ENCODE assay signal across 8 cellular contexts in the genomic region with DNA sequence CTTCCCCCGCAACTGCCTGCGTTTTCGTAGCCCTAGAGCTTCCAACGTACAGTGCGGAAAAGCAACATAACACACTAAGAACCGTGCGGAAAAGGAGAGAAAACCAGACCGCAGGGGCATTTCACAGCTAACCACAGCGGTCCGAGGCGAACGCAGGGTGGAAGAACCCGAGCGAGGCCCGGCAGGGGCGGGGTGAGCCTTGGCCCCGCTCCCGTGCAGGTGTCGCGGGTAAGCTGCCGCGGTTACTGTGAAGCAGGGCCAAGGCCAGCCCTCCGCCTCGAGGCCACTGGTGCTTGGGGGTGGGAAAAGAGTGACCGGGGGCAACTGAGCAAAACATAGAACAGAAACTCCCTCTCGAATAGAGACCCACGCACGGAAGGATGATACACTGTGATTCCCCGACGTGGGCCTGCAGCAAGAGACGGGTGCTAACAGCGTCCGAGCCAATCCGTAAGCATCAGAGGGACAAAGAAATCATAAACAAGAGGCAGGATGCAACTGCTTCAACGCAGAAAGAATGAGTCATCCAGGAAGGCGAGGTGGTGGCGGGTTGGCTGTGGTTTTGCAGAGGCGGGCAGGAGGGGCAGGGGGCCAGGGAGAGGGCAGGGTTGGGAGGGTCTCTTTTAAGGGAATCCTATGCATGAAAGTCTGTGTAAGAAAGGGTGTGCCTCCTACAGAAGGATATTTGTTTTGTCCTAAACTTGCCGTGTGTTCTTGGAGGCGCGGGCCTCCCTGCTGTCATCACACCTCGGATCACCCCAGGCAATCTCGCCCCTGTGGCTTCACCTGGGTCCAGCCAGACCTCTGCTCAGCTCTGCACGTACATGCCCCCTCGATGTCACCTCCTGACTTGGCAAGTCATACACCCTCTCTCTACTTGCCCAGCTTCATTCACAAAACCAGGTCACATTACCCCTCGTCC. TPM values are rescaled to one million over a fixed set of nuclear protein-coding genes. Genes with fewer than 3 reads are reported as not detected.
DNase-seq lines count a peak whose midpoint lies in the region; ATAC-seq and TF ChIP-seq lines count a peak whose summit lies in the region.

No MANE protein-coding gene starts in this region.

- no peak for TF ChIP-seq POLR2A in tibial nerve (IDR thresholded peaks at IDR 0.05)

- H3K4me2 ChIP-seq in mesendoderm (ENCODE audit: low read length): no peak overlapping the region

- TF ChIP-seq EP300 in tibial nerve (IDR thresholded peaks at IDR 0.05): no peak

- H3K27me3 ChIP-seq in Panc1 (ENCODE audit: control insufficient read depth, insufficient read depth, low read length) (no peaks in the 10 kb centered on the region), mesendoderm (ENCODE audit: insufficient read depth, low read length, poor library complexity) (no peaks in the 10 kb centered on the region), thoracic aorta (replicated peaks; ENCODE audit: insufficient read depth) (no peaks in the 10 kb centered on the region), tibial nerve (peaks cover 0 to 23% of the 10 kb centered on the region in 2 donors)

- peak overlapping the region; percentile 32 for H3K9ac ChIP-seq in mesendoderm (ENCODE audit: low read length)

- no peak overlapping the region for H2BK120ac ChIP-seq in mesendoderm (ENCODE audit: low read depth, low read length)

- H3K79me2 ChIP-seq in mesendoderm (ENCODE audit: control insufficient read depth, insufficient read depth, low read length): peaks cover 2% of the 10 kb centered on the region

- no peaks in the 10 kb centered on the region for H3K79me1 ChIP-seq in mesendoderm (ENCODE audit: low read length)

- no peak overlapping the region for H3K4me3 ChIP-seq in Panc1 (ENCODE audit: low read depth in 2 of 2, low read length in 2 of 2)
- no peak overlapping the region for H3K4me3 ChIP-seq in mesendoderm (ENCODE audit: low read length)
- H3K4me3 ChIP-seq in thoracic aorta: peak overlapping the region; percentile 45
- peak overlapping the region in 1 of 4 donors; percentile 21 for H3K4me3 ChIP-seq in tibial nerve

- H3K9me3 ChIP-seq in Panc1 (ENCODE audit: control insufficient read depth, insufficient read depth, low read depth, low read length): no peaks in the 10 kb centered on the region
- H3K9me3 ChIP-seq in thoracic aorta: no peaks in the 10 kb centered on the region
- no peaks in the 10 kb centered on the region for H3K9me3 ChIP-seq in tibial nerve

- WGBS in mesendoderm (ENCODE audit: extremely low coverage, insufficient coverage, low lambda C conversion rate): no CpG with 5 or more reads among the region's 46 CpGs
- 48 to 59% methylated on average over 46 of the region's 46 CpGs for WGBS in tibial nerve, 2 donors

- no peak overlapping the region for H2AK5ac ChIP-seq in mesendoderm (ENCODE audit: low read length)

- POLR2A ChIA-PET in Panc1 (lab: Charles Lee): no interaction called here

- no peak overlapping the region for H3K4ac ChIP-seq in mesendoderm (ENCODE audit: low read depth, low read length)

- ATAC-seq in GM19023 (IDR thresholded peaks at IDR 0.05; ENCODE audit: unreplicated experiment) (peak; percentile 80), HG03378 (IDR thresholded peaks at IDR 0.05; ENCODE audit: unreplicated experiment) (peak; percentile 56), Panc1 (peak; percentile 53), thoracic aorta (ENCODE audit: insufficient number of reproducible peaks, low FRiP score, low read depth) (no peak)

- DNase-seq in Panc1 (ENCODE audit: low read depth, low spot score) (no peak), activated gamma-delta T cell treated with Interleukin-2 at 50 U/mL for 16 hours (peak; percentile 70), mesendoderm (peak; percentile 75), thoracic aorta (ENCODE audit: low spot score) (no peak), AG08395 (ENCODE audit: low spot score) (no peak), tibial nerve (ENCODE audit: low spot score in 2 of 2) (no peak)

- BruUV-seq in Panc1 (replicated peaks; lab: Mats Ljungman, UMichigan): no TSS peak

- no peak overlapping the region for H4K5ac ChIP-seq in mesendoderm (ENCODE audit: low read length)

- CTCF ChIA-PET in Panc1 (lab: Charles Lee): no interaction called here

- H3K23ac ChIP-seq in mesendoderm (ENCODE audit: low read length): peak overlapping the region; percentile 6

- H3K36me3 ChIP-seq in Panc1 (ENCODE audit: control insufficient read depth, insufficient read depth, low read length) (no peaks in the 10 kb centered on the region), mesendoderm (ENCODE audit: control insufficient read depth, insufficient read depth, low read length) (no peaks in the 10 kb centered on the region), thoracic aorta (no peaks in the 10 kb centered on the region), tibial nerve (no peaks in the 10 kb centered on the region)

- no peak overlapping the region for H3K27ac ChIP-seq in Panc1 (ENCODE audit: low read length)
- no peak overlapping the region for H3K27ac ChIP-seq in mesendoderm (ENCODE audit: low read depth, low read length)
- H3K27ac ChIP-seq in thoracic aorta: no peak overlapping the region
- H3K27ac ChIP-seq in tibial nerve: no peak overlapping the region

- no peak for TF ChIP-seq CTCF in Panc1 (IDR thresholded peaks at IDR 0.05)
- no peak for TF ChIP-seq CTCF in thoracic aorta (IDR thresholded peaks at IDR 0.05)
- TF ChIP-seq CTCF in tibial nerve (IDR thresholded peaks at IDR 0.05): no peak

- H3K56ac ChIP-seq in mesendoderm (ENCODE audit: low read length): peak overlapping the region; percentile 73

- no peak overlapping the region for H3K18ac ChIP-seq in mesendoderm (ENCODE audit: low read length)

- intact Hi-C loops in Panc1 (cut with micrococcal nuclease; ENCODE audit: unreplicated experiment): no loop called here

- no peak overlapping the region for H4K8ac ChIP-seq in mesendoderm (ENCODE audit: low read depth, low read length)

- H3K4me1 ChIP-seq in Panc1 (ENCODE audit: control insufficient read depth, insufficient read depth, low read length) (peaks cover 8% of the 10 kb centered on the region), mesendoderm (ENCODE audit: control insufficient read depth, low read depth, low read length) (peaks cover 15% of the 10 kb centered on the region), thoracic aorta (ENCODE audit: control insufficient read depth in 1 of 2, low read depth in 2 of 2) (no peaks in the 10 kb centered on the region), tibial nerve (no peaks in the 10 kb centered on the region)

- H2BK15ac ChIP-seq in mesendoderm (replicated peaks; ENCODE audit: low read depth): no peak overlapping the region

- in situ Hi-C loops in Panc1 (cut with HindIII; ENCODE audit: low pct_unique_long_range_greater_than_20kb, low sequenced_read_pairs): no loop called here

- peak overlapping the region; percentile 84 for H2BK5ac ChIP-seq in mesendoderm (ENCODE audit: low read length)

RNA-seq across cellular contexts. Expression of gene GNG4, which starts 7.3 kb away (rescaled TPM):
- total RNA-seq in Panc1 (2021; ENCODE audit: unreplicated experiment) (1.1 TPM), thoracic aorta (under 1 TPM in 1 of 2 donors, not detected in 1; 0.28 TPM), tibial nerve (1 to 10 TPM in 1 of 4 donors, under 1 TPM in 2, not detected in 1; 0.42 to 6.3 (median 0.98) TPM)
- 2.7 TPM for polyA plus RNA-seq in Panc1 (2012; ENCODE audit: insufficient read length)
- polyA plus RNA-seq in mesendoderm (2013, experiment 1 of 2): 38.4 TPM
- 39.6 TPM for polyA plus RNA-seq in mesendoderm (2013, experiment 2 of 2)

Comparison
In these comparisons a context has a peak if more than half of its experiments do, and no peak if none do; other contexts are left out.
1. DNase-seq: peak in activated gamma-delta T cell treated with Interleukin-2 at 50 U/mL for 16 hours (single experiment) and mesendoderm (single experiment); none in Panc1 (single experiment), thoracic aorta (single experiment), AG08395 (single experiment) and tibial nerve (0 of 2).